1 cellular context compared by ENCODE assay signal in genomic region chr3:7682822-7683229, GRCh38.
TF ChIP-seq lines count a peak whose summit lies in the region.

No MANE protein-coding gene starts in this region.

TF ChIP-seq in HepG2, 621 proteins besides CTCF, POLR2A, EP300 and RAD21 (continued from another document):
- TF ChIP-seq GTF2F1 (IDR thresholded peaks at IDR 0.05; ENCODE audit: low read length) (no peak), PAWR (CRISPR knock-in tag; IDR thresholded peaks at IDR 0.05; ENCODE audit: borderline replicate concordance) (no peak), KDM5B (CRISPR knock-in tag; IDR thresholded peaks at IDR 0.05; ENCODE audit: borderline replicate concordance) (no peak)
TF ChIP-seq in HepG2: peak in this region for 0.
